In genomic region chr4:69896530-69897116, GRCh38 we compare ENCODE assay signal across 11 cellular contexts. TPM values are rescaled to one million over a fixed set of nuclear protein-coding genes. Genes with fewer than 3 reads are reported as not detected.
DNase-seq lines count a peak whose midpoint lies in the region; ATAC-seq, FAIRE-seq and TF ChIP-seq lines count a peak whose summit lies in the region.
"Had no signal": no experiment of that assay in that cellular context is flagged by ENCODE, and none has a peak within 500 bp of the region (broad histone marks: within the 10 kb centered on the region; RNA-seq: fewer than 3 reads in every experiment).

No MANE protein-coding gene starts in this region.

- H3K27me3 ChIP-seq in foreskin keratinocyte (no peaks in the 10 kb centered on the region), heart left ventricle (no peaks in the 10 kb centered on the region)

- TF ChIP-seq CTCF in foreskin keratinocyte (conservative IDR thresholded peaks at IDR 0.05): peak; percentile 69
- peak; percentile 75 for TF ChIP-seq CTCF in type B pancreatic cell (conservative IDR thresholded peaks at IDR 0.05)
- TF ChIP-seq CTCF in heart left ventricle (IDR thresholded peaks at IDR 0.05): peak in 1 of 12 donors; percentile 31

- ATAC-seq in foreskin keratinocyte: no peak
- no peak for ATAC-seq in GM19452 (IDR thresholded peaks at IDR 0.05; ENCODE audit: unreplicated experiment)
- ATAC-seq in heart left ventricle: no peak

- H3K27ac Mint-ChIP-seq in type B pancreatic cell: no peak overlapping the region
- H3K27ac Mint-ChIP-seq: activated CD4-positive, alpha-beta memory T cell treated with anti-CD3 and anti-CD28 coated beads for 36 hours had no signal

- FAIRE-seq in TTC549 (lab: Jason Lieb, UNC): peak; percentile 46

- intact Hi-C loops in heart left ventricle (cut with DNase I): no loop called here

- no peaks in the 10 kb centered on the region for H3K4me1 Mint-ChIP-seq in type B pancreatic cell (ENCODE audit: unreplicated experiment)

- no peaks in the 10 kb centered on the region for H3K4me1 ChIP-seq in foreskin keratinocyte
- H3K4me1 ChIP-seq in heart left ventricle: no peaks in the 10 kb centered on the region

- no peaks in the 10 kb centered on the region for H3K9me3 ChIP-seq in heart left ventricle

- no peak overlapping the region for H3K4me3 Mint-ChIP-seq in type B pancreatic cell
- H3K4me3 Mint-ChIP-seq: activated CD4-positive, alpha-beta memory T cell treated with anti-CD3 and anti-CD28 coated beads for 36 hours had no signal

- no peaks in the 10 kb centered on the region for H3K27me3 Mint-ChIP-seq in type B pancreatic cell

- no peak for TF ChIP-seq POLR2A in heart left ventricle (IDR thresholded peaks at IDR 0.05)

- no peaks in the 10 kb centered on the region for H3K9me3 Mint-ChIP-seq in type B pancreatic cell
- H3K9me3 Mint-ChIP-seq: activated CD4-positive, alpha-beta memory T cell treated with anti-CD3 and anti-CD28 coated beads for 36 hours had no signal

- no peaks in the 10 kb centered on the region for H3K36me3 Mint-ChIP-seq in type B pancreatic cell
- H3K36me3 Mint-ChIP-seq: activated CD4-positive, alpha-beta memory T cell treated with anti-CD3 and anti-CD28 coated beads for 36 hours had no signal

- no peak overlapping the region for H3K4me3 ChIP-seq in heart left ventricle

- peak; percentile 26 for DNase-seq in SIG-M5 treated with dmso at 0.1 percent for 504 hours (lab: John Stamatoyannopoulos, UW; ENCODE audit: unreplicated experiment)
- DNase-seq in SIG-M5 (lab: John Stamatoyannopoulos, UW): no peak
- DNase-seq in foreskin keratinocyte: peak in 1 of 2 donors; percentile 10
- DNase-seq in type B pancreatic cell (ENCODE audit: extremely low spot score, unreplicated experiment): no peak
- DNase-seq in heart left ventricle: no peak
- DNase-seq in activated CD4-positive, CD25-positive, alpha-beta regulatory T cell (lab: John Stamatoyannopoulos, UW): no peak
- DNase-seq: activated CD4-positive, alpha-beta memory T cell treated with anti-CD3 and anti-CD28 coated beads for 36 hours had no signal

- no peak overlapping the region for H3K27ac ChIP-seq in foreskin keratinocyte
- H3K27ac ChIP-seq in heart left ventricle: no peak overlapping the region

- no peaks in the 10 kb centered on the region for H3K36me3 ChIP-seq in heart left ventricle

RNA-seq across cellular contexts. Expression of gene CSN1S1, which starts 34.2 kb away (rescaled TPM):
- total RNA-seq in foreskin keratinocyte: not detected in 2 replicates
- polyA plus RNA-seq in foreskin keratinocyte: not detected in 2 replicates
- total RNA-seq in type B pancreatic cell (ENCODE audit: low replicate concordance): not detected in 2 replicates
- not detected for total RNA-seq in heart left ventricle
- under 1 TPM in 1 of 2 donors, not detected in 1; 0.12 TPM for polyA plus RNA-seq in heart left ventricle
- total RNA-seq: activated CD4-positive, alpha-beta memory T cell treated with anti-CD3 and anti-CD28 coated beads for 36 hours; dermis microvascular lymphatic vessel endothelial cell; mononuclear cell had no signal

RNA-seq across cellular contexts. Expression of gene SULT1E1, which starts 36.7 kb away (rescaled TPM):
- total RNA-seq in foreskin keratinocyte (0.81 and 3.7 TPM in 2 replicates), type B pancreatic cell (ENCODE audit: low replicate concordance) (64.9 and 80.7 TPM in 2 replicates), heart left ventricle (not detected)
- polyA plus RNA-seq in foreskin keratinocyte (0.65 and 2.5 TPM in 2 replicates), heart left ventricle (not detected)
- total RNA-seq: activated CD4-positive, alpha-beta memory T cell treated with anti-CD3 and anti-CD28 coated beads for 36 hours; mononuclear cell had no signal

Comparison
In these comparisons a context has a peak if more than half of its experiments do, and no peak if none do; other contexts are left out.
1. RNA of gene SULT1E1, which starts 36.7 kb away (total RNA-seq): 64.9 to 80.7 TPM in type B pancreatic cell; 0.81 to 3.7 TPM in foreskin keratinocyte and not detected in heart left ventricle; every median in the first group is over 10 times any median in the second.